In the genomic region with DNA sequence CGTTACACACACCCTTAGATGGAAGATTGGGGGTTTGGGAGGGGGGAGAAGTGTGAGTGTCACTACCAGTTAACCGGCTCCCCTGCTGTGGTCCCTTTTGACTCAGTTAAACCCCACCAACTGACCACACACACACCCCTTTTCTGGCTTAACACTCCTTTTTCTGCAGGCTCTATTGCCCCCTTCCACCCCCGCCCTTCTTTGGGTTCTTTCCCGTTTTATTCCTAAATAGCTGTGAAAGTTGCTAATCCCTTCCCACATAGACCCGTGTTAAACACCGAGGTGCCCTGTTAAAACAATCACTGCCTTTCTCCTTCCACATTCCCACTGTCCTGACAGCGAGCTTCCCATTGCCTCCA, we compare ENCODE assay signal across 8 cellular contexts. TPM values are rescaled to one million over a fixed set of nuclear protein-coding genes. Genes with fewer than 3 reads are reported as not detected.
A peak's percentile ranks its signal among the peaks of the same experiment; 100 is the strongest.
DNase-seq lines count a peak whose midpoint lies in the region; ATAC-seq and TF ChIP-seq lines count a peak whose summit lies in the region.

No MANE protein-coding gene starts in this region.

- H3K4me1 ChIP-seq in sigmoid colon = peaks cover 0 to 20% (median 8%) of the 10 kb centered on the region in 4 donors

- H3K9me3 ChIP-seq in WERI-Rb-1 (ENCODE audit: severe bottlenecking) = no peaks in the 10 kb centered on the region
- no peaks in the 10 kb centered on the region for H3K9me3 ChIP-seq in sigmoid colon

- H3K36me3 ChIP-seq in WERI-Rb-1 = no peaks in the 10 kb centered on the region
- H3K36me3 ChIP-seq in sigmoid colon = no peaks in the 10 kb centered on the region

- peak overlapping the region; percentile 68 for H3K4me3 ChIP-seq in GM12865 (ENCODE audit: low read depth, low read length)
- peak overlapping the region; percentile 80 for H3K4me3 ChIP-seq in WERI-Rb-1 (ENCODE audit: low read depth, low read length)
- H3K4me3 ChIP-seq in foreskin fibroblast (ENCODE audit: low read depth in 1 of 2, low read length in 2 of 2) = peak overlapping the region; percentile 34 to 49
- peak overlapping the region; percentile 91 to 96 (median 93) for H3K4me3 ChIP-seq in sigmoid colon

- intact Hi-C loops in sigmoid colon (cut with DNase I) = loop anchor here (5.0 to 10.0 kb wide), 3 partner anchors 184 to 521 kb away; no protein-coding TSS in a partner anchor

- DNase-seq in GM12865 (ENCODE audit: low read depth) = no peak
- no peak for DNase-seq in WERI-Rb-1
- DNase-seq in foreskin fibroblast = peak in 1 of 2 donors; percentile 14
- no peak for DNase-seq in sigmoid colon
- DNase-seq in superior temporal gyrus (ENCODE audit: extremely low spot score) = no peak
- DNase-seq in stimulated activated CD4-positive, alpha-beta T cell treated with anti-CD3 and anti-CD28 coated beads, Interleukin-4, amount 100 ng/mL, for 24 hours = no peak
- no peak for DNase-seq in SKM-1 (lab: John Stamatoyannopoulos, UW; ENCODE audit: unreplicated experiment)

- no peak for TF ChIP-seq POLR2A in sigmoid colon (IDR thresholded peaks at IDR 0.05)

- no peak for TF ChIP-seq EP300 in sigmoid colon (IDR thresholded peaks at IDR 0.05)

- H3K27me3 ChIP-seq in WERI-Rb-1 (ENCODE audit: insufficient read depth, low read depth, severe bottlenecking) (peaks cover 16% of the 10 kb centered on the region), sigmoid colon (no peaks in the 10 kb centered on the region)

- no peak for TF ChIP-seq CTCF in GM12865 (IDR thresholded peaks at IDR 0.05; ENCODE audit: insufficient read depth, low read depth, low read length, missing control alignments)
- TF ChIP-seq CTCF in WERI-Rb-1 (IDR thresholded peaks at IDR 0.05; ENCODE audit: low read depth, low read length) = no peak
- TF ChIP-seq CTCF in foreskin fibroblast (IDR thresholded peaks at IDR 0.05; ENCODE audit: low read depth, low read length) = no peak
- TF ChIP-seq CTCF in sigmoid colon (IDR thresholded peaks at IDR 0.05) = no peak

- no peak overlapping the region for H3K27ac ChIP-seq in WERI-Rb-1
- peak overlapping the region; percentile 92 to 97 (median 96) for H3K27ac ChIP-seq in sigmoid colon

- WGBS in sigmoid colon, 2 donors = 2 to 3% methylated on average over 7 of the region's 7 CpGs

- ATAC-seq in GM18909 (IDR thresholded peaks at IDR 0.05; ENCODE audit: poor library complexity, unreplicated experiment) = no peak

RNA-seq across cellular contexts. Expression of gene NR3C2, which starts 3.7 kb away (rescaled TPM):
- 10 to 100 TPM; 15.6 to 34.9 (median 21.3) TPM for total RNA-seq in sigmoid colon
- 10 to 100 TPM; 17.8 to 24.0 (median 23.4) TPM for polyA plus RNA-seq in sigmoid colon

Comparison
In these comparisons a context has a peak if more than half of its experiments do, and no peak if none do; other contexts are left out.
1. H3K4me3 ChIP-seq: peak in every context shown above with its lines; median percentile 93 in sigmoid colon; 80 in WERI-Rb-1; 68 in GM12865; 42 in foreskin fibroblast.